13 cellular contexts compared by ENCODE assay signal in genomic region chr9:85178486-85178885, GRCh38.
DNase-seq lines count a peak whose midpoint lies in the region; ATAC-seq lines count a peak whose summit lies in the region.
"Had no signal": no experiment of that assay in that cellular context is flagged by ENCODE, and none has a peak within 500 bp of the region (broad histone marks: within the 10 kb centered on the region; RNA-seq: fewer than 3 reads in every experiment).

No MANE protein-coding gene starts in this region.

- ATAC-seq in HG02642 (IDR thresholded peaks at IDR 0.05; ENCODE audit: poor library complexity, unreplicated experiment) = no peak
- no peak for ATAC-seq in natural killer cell treated with Interleukin-12 subunit alpha and Interleukin-12 subunit beta and Interleukin-15 and Interleukin-18, amount 100 ng/mL, for 72 hours

- DNase-seq in DMS153 treated with DMSO at 0.1 percent for 48 hours (lab: John Stamatoyannopoulos, UW; ENCODE audit: unreplicated experiment) (peak; percentile 94), NCI-H2029 (lab: John Stamatoyannopoulos, UW) (peak; percentile 99), SHP77 (lab: John Stamatoyannopoulos, UW) (peak; percentile 64 to 74), left kidney (ENCODE audit: low read depth, low spot score) (peak; percentile 94), mucosa of gallbladder (ENCODE audit: low spot score) (no peak), ecto neural progenitor cell (ENCODE audit: low spot score) (no peak)
- DNase-seq in natural killer cell treated with Interleukin-12 subunit alpha and Interleukin-12 subunit beta and Interleukin-15 and Interleukin-18, amount 100 ng/mL, for 72 hours (ENCODE audit: low spot score) = no peak
- DNase-seq: activated B cell treated with CpG ODN at 0.5 μM for 24 hours; activated naive CD8-positive, alpha-beta T cell treated with anti-CD3 and anti-CD28 coated beads for 36 hours; cerebellar nuclear complex; NK-92 treated with Interleukin-12 subunit alpha and Interleukin-12 subunit beta, amount 100 ng/mL, for 24 hours; SK-N-SH had no signal

- H3K27ac Mint-ChIP-seq in natural killer cell treated with Interleukin-12 subunit alpha and Interleukin-12 subunit beta and Interleukin-15 and Interleukin-18, amount 100 ng/mL, for 72 hours = no peak overlapping the region
- H3K27ac Mint-ChIP-seq: activated B cell treated with CpG ODN at 0.5 μM for 24 hours; activated naive CD8-positive, alpha-beta T cell treated with anti-CD3 and anti-CD28 coated beads for 36 hours had no signal

- no peak overlapping the region for H3K4me3 Mint-ChIP-seq in natural killer cell treated with Interleukin-12 subunit alpha and Interleukin-12 subunit beta and Interleukin-15 and Interleukin-18, amount 100 ng/mL, for 72 hours
- H3K4me3 Mint-ChIP-seq: activated B cell treated with CpG ODN at 0.5 μM for 24 hours; activated naive CD8-positive, alpha-beta T cell treated with anti-CD3 and anti-CD28 coated beads for 36 hours had no signal

- no peaks in the 10 kb centered on the region for H3K36me3 Mint-ChIP-seq in natural killer cell treated with Interleukin-12 subunit alpha and Interleukin-12 subunit beta and Interleukin-15 and Interleukin-18, amount 100 ng/mL, for 72 hours
- H3K36me3 Mint-ChIP-seq: activated naive CD8-positive, alpha-beta T cell treated with anti-CD3 and anti-CD28 coated beads for 36 hours had no signal

- H3K4me1 Mint-ChIP-seq in natural killer cell treated with Interleukin-12 subunit alpha and Interleukin-12 subunit beta and Interleukin-15 and Interleukin-18, amount 100 ng/mL, for 72 hours (ENCODE audit: low read depth in 2 of 2) = peaks cover 6 to 13% of the 10 kb centered on the region in 2 donors
- H3K4me1 Mint-ChIP-seq: activated B cell treated with CpG ODN at 0.5 μM for 24 hours; activated naive CD8-positive, alpha-beta T cell treated with anti-CD3 and anti-CD28 coated beads for 36 hours had no signal

- H3K27me3 Mint-ChIP-seq in natural killer cell treated with Interleukin-12 subunit alpha and Interleukin-12 subunit beta and Interleukin-15 and Interleukin-18, amount 100 ng/mL, for 72 hours = peaks cover 38 to 43% of the 10 kb centered on the region in 2 donors
- H3K27me3 Mint-ChIP-seq: activated B cell treated with CpG ODN at 0.5 μM for 24 hours had no signal

- no peaks in the 10 kb centered on the region for H3K9me3 Mint-ChIP-seq in natural killer cell treated with Interleukin-12 subunit alpha and Interleukin-12 subunit beta and Interleukin-15 and Interleukin-18, amount 100 ng/mL, for 72 hours
- H3K9me3 Mint-ChIP-seq: activated B cell treated with CpG ODN at 0.5 μM for 24 hours; activated naive CD8-positive, alpha-beta T cell treated with anti-CD3 and anti-CD28 coated beads for 36 hours had no signal

Comparison
In these comparisons a context has a peak if more than half of its experiments do, and no peak if none do; other contexts are left out.
1. DNase-seq: peak in DMS153 treated with DMSO at 0.1 percent for 48 hours (single experiment), NCI-H2029 (single experiment), SHP77 (2 of 2) and left kidney (single experiment); none in mucosa of gallbladder (single experiment), natural killer cell treated with Interleukin-12 subunit alpha and Interleukin-12 subunit beta and Interleukin-15 and Interleukin-18, amount 100 ng/mL, for 72 hours (single experiment) and ecto neural progenitor cell (single experiment).